8 cellular contexts compared by ENCODE assay signal in genomic region chr11:47161134-47161854, GRCh38. TPM values are rescaled to one million over a fixed set of nuclear protein-coding genes. Genes with fewer than 3 reads are reported as not detected.
DNase-seq lines count a peak whose midpoint lies in the region; ATAC-seq and TF ChIP-seq lines count a peak whose summit lies in the region.

No MANE protein-coding gene starts in this region.

- intact Hi-C loops in upper lobe of right lung (cut with DNase I): no loop called here

- no peaks in the 10 kb centered on the region for H3K9me3 ChIP-seq in OCI-LY1 (ENCODE audit: low read length)
- no peaks in the 10 kb centered on the region for H3K9me3 ChIP-seq in neural cell (ENCODE audit: low read length)
- H3K9me3 ChIP-seq in upper lobe of right lung: no peaks in the 10 kb centered on the region

- TF ChIP-seq CTCF in OCI-LY1 (IDR thresholded peaks at IDR 0.05; ENCODE audit: low read length): peak; percentile 69
- peak; percentile 89 for TF ChIP-seq CTCF in fibroblast of mammary gland (conservative IDR thresholded peaks at IDR 0.05; ENCODE audit: control insufficient read depth, insufficient read depth, low read depth, low read length)
- TF ChIP-seq CTCF in neural cell (IDR thresholded peaks at IDR 0.05; ENCODE audit: poor library complexity, severe bottlenecking): peak; percentile 64
- peak; percentile 64 for TF ChIP-seq CTCF in upper lobe of right lung (IDR thresholded peaks at IDR 0.05)

- H3K36me3 Mint-ChIP-seq in activated T-cell treated with anti-CD3 and anti-CD28 coated beads, Interleukin-2, amount 50 U/mL, for 4 hours (ENCODE audit: insufficient read depth): peaks cover 4% of the 10 kb centered on the region

- H3K9ac ChIP-seq in OCI-LY1 (ENCODE audit: low read length) (no peak overlapping the region), neural cell (ENCODE audit: low read length) (no peak overlapping the region)

- no peak overlapping the region for H3K4me3 Mint-ChIP-seq in activated T-cell treated with anti-CD3 and anti-CD28 coated beads, Interleukin-2, amount 50 U/mL, for 4 hours

- H3K27me3 Mint-ChIP-seq in activated T-cell treated with anti-CD3 and anti-CD28 coated beads, Interleukin-2, amount 50 U/mL, for 4 hours (ENCODE audit: low read depth): no peaks in the 10 kb centered on the region

- H3K4me2 ChIP-seq in OCI-LY1 (ENCODE audit: low read length): no peak overlapping the region
- H3K4me2 ChIP-seq in neural cell (ENCODE audit: low read length): no peak overlapping the region

- no peaks in the 10 kb centered on the region for H3K79me2 ChIP-seq in OCI-LY1 (ENCODE audit: insufficient read depth, low read length)
- H3K79me2 ChIP-seq in neural cell (replicated peaks; ENCODE audit: insufficient read depth, low read length): no peaks in the 10 kb centered on the region

- peak; percentile 36 for TF ChIP-seq RAD21 in neural cell (conservative IDR thresholded peaks at IDR 0.05)

- peaks cover 2% of the 10 kb centered on the region for H3K4me1 Mint-ChIP-seq in activated T-cell treated with anti-CD3 and anti-CD28 coated beads, Interleukin-2, amount 50 U/mL, for 4 hours (ENCODE audit: low read depth)

- no peaks in the 10 kb centered on the region for H3K9me2 ChIP-seq in OCI-LY1 (ENCODE audit: low read depth, low read length)
- no peaks in the 10 kb centered on the region for H3K9me2 ChIP-seq in neural cell (ENCODE audit: insufficient read depth, low read length)

- peaks cover 2% of the 10 kb centered on the region for H3K4me1 ChIP-seq in OCI-LY1 (ENCODE audit: insufficient read depth, low read length, severe bottlenecking)
- H3K4me1 ChIP-seq in upper lobe of right lung: no peaks in the 10 kb centered on the region

- H3K27ac ChIP-seq in OCI-LY1 (ENCODE audit: low read depth, low read length, poor library complexity, severe bottlenecking): peak overlapping the region; percentile 9
- no peak overlapping the region for H3K27ac ChIP-seq in neural cell (ENCODE audit: low read length)
- H3K27ac ChIP-seq in upper lobe of right lung: no peak overlapping the region

- TF ChIP-seq EP300 in neural cell (conservative IDR thresholded peaks at IDR 0.05; ENCODE audit: poor library complexity, severe bottlenecking): no peak

- H3K27me3 ChIP-seq in OCI-LY1 (ENCODE audit: insufficient read depth, low read length) (no peaks in the 10 kb centered on the region), neural cell (ENCODE audit: insufficient read depth, low read depth, low read length) (no peaks in the 10 kb centered on the region), upper lobe of right lung (no peaks in the 10 kb centered on the region)

- H3F3A ChIP-seq in OCI-LY1 (ENCODE audit: insufficient read depth, low read length): no peaks in the 10 kb centered on the region
- no peaks in the 10 kb centered on the region for H3F3A ChIP-seq in neural cell (ENCODE audit: insufficient read depth, low read length, poor library complexity, severe bottlenecking)

- no peak overlapping the region for H2AFZ ChIP-seq in OCI-LY1 (ENCODE audit: low read length)
- no peak overlapping the region for H2AFZ ChIP-seq in neural cell (ENCODE audit: low read depth, low read length)

- no peak overlapping the region for H3K4me3 ChIP-seq in OCI-LY1 (ENCODE audit: low read depth, low read length, poor library complexity, severe bottlenecking)
- H3K4me3 ChIP-seq in fibroblast of mammary gland (ENCODE audit: control insufficient read depth, low read depth, low read length): no peak overlapping the region
- H3K4me3 ChIP-seq in neural cell (ENCODE audit: low read length): no peak overlapping the region
- no peak overlapping the region for H3K4me3 ChIP-seq in upper lobe of right lung

- H3K36me3 ChIP-seq in OCI-LY1 (ENCODE audit: insufficient read depth, low read length) (peaks cover 54% of the 10 kb centered on the region), neural cell (ENCODE audit: insufficient read depth, low read length) (no peaks in the 10 kb centered on the region), upper lobe of right lung (peaks cover 28% of the 10 kb centered on the region)

- H3K9me3 Mint-ChIP-seq in activated T-cell treated with anti-CD3 and anti-CD28 coated beads, Interleukin-2, amount 50 U/mL, for 4 hours: no peaks in the 10 kb centered on the region

- peak; percentile 79 to 87 for ATAC-seq in activated T-cell treated with anti-CD3 and anti-CD28 coated beads, Interleukin-2, amount 50 U/mL, for 4 hours
- peak; percentile 82 for ATAC-seq in upper lobe of right lung

- DNase-seq in NCI-H1417 (lab: John Stamatoyannopoulos, UW): peak; percentile 48 to 81 (median 69)
- no peak for DNase-seq in NCI-H1417 treated with DMSO at 0.1 percent for 48 hours (lab: John Stamatoyannopoulos, UW)
- peak; percentile 55 for DNase-seq in HK-2 (ENCODE audit: unreplicated experiment)
- peak; percentile 43 for DNase-seq in activated T-cell treated with anti-CD3 and anti-CD28 coated beads, Interleukin-2, amount 50 U/mL, for 4 hours
- peak; percentile 72 for DNase-seq in fibroblast of mammary gland (ENCODE audit: low read depth)
- DNase-seq in upper lobe of right lung: no peak

- H4K20me1 ChIP-seq in OCI-LY1 (ENCODE audit: insufficient read depth, low read length) (no peaks in the 10 kb centered on the region), neural cell (ENCODE audit: insufficient read depth) (no peaks in the 10 kb centered on the region)

TF ChIP-seq in neural cell, 6 proteins besides CTCF, POLR2A, EP300 and RAD21:
- TF ChIP-seq POLR2AphosphoS5 (IDR thresholded peaks at IDR 0.05): peak; percentile 3
- TF ChIP-seq SMC3 (conservative IDR thresholded peaks at IDR 0.05; ENCODE audit: poor library complexity): peak; percentile 46
- no peak for TF ChIP-seq MXI1 (conservative IDR thresholded peaks at IDR 0.05; ENCODE audit: poor library complexity, severe bottlenecking)

RNA-seq across cellular contexts. Expression of gene ARFGAP2, which starts 15.4 kb away (rescaled TPM):
- 100 to 1,000 TPM in 2 of 3 donors, 10 to 100 TPM in 1; 98.5 to 110 (median 104) TPM for total RNA-seq in activated T-cell treated with anti-CD3 and anti-CD28 coated beads, Interleukin-2, amount 50 U/mL, for 4 hours
- 213 and 286 TPM in 2 replicates for polyA plus RNA-seq in neural cell
- polyA minus RNA-seq in neural cell: 213 and 214 TPM in 2 replicates
- 92.9 TPM for total RNA-seq in upper lobe of right lung

RNA-seq across cellular contexts. Expression of gene PACSIN3, which starts 24.9 kb away (rescaled TPM):
- total RNA-seq in activated T-cell treated with anti-CD3 and anti-CD28 coated beads, Interleukin-2, amount 50 U/mL, for 4 hours: 10 to 100 TPM in 1 of 3 donors, 1 to 10 TPM in 2; 5.3 to 15.2 (median 5.8) TPM
- not detected in 2 replicates for polyA plus RNA-seq in neural cell
- not detected in 2 replicates for polyA minus RNA-seq in neural cell
- total RNA-seq in upper lobe of right lung: 36.9 TPM

RNA-seq across cellular contexts. Expression of gene DDB2, which starts 53.5 kb away (rescaled TPM):
- 10 to 100 TPM; 76.4 to 95.0 (median 90.2) TPM for total RNA-seq in activated T-cell treated with anti-CD3 and anti-CD28 coated beads, Interleukin-2, amount 50 U/mL, for 4 hours
- 9.8 and 13.0 TPM in 2 replicates for polyA plus RNA-seq in neural cell
- 3.4 and 4.9 TPM in 2 replicates for polyA minus RNA-seq in neural cell
- 49.6 TPM for total RNA-seq in upper lobe of right lung

Comparison
In these comparisons a context has a peak if more than half of its experiments do, and no peak if none do; other contexts are left out.
1. DNase-seq: peak in NCI-H1417 (3 of 3), HK-2 (single experiment), activated T-cell treated with anti-CD3 and anti-CD28 coated beads, Interleukin-2, amount 50 U/mL, for 4 hours (single experiment) and fibroblast of mammary gland (single experiment); none in NCI-H1417 treated with DMSO at 0.1 percent for 48 hours (single experiment) and upper lobe of right lung (single experiment).
2. Peak in every context shown above with its lines, with median percentiles within 50 percentile points of each other: CTCF ChIP-seq.